In genomic region chr4:89196056-89196674, GRCh38 we compare ENCODE assay signal across 20 cellular contexts.
DNase-seq lines count a peak whose midpoint lies in the region; ATAC-seq and TF ChIP-seq lines count a peak whose summit lies in the region.
"Had no signal": no experiment of that assay in that cellular context is flagged by ENCODE, and none has a peak within 500 bp of the region (broad histone marks: within the 10 kb centered on the region; RNA-seq: fewer than 3 reads in every experiment).

No MANE protein-coding gene starts in this region.

- no peak overlapping the region for H3K23ac ChIP-seq in mesendoderm (ENCODE audit: low read length)
- no peak overlapping the region for H3K23ac ChIP-seq in trophoblast cell (ENCODE audit: low read length)

- no peaks in the 10 kb centered on the region for H3K9me3 Mint-ChIP-seq in Calu3 (ENCODE audit: low read depth, unreplicated experiment)
- H3K9me3 Mint-ChIP-seq in activated naive CD4-positive, alpha-beta T cell treated with anti-CD3 and anti-CD28 coated beads, Interleukin-2, amount 50 U/mL, for 72 hours: no peaks in the 10 kb centered on the region

- H3K27me3 ChIP-seq in mesendoderm (ENCODE audit: insufficient read depth, low read length, poor library complexity): no peaks in the 10 kb centered on the region
- no peaks in the 10 kb centered on the region for H3K27me3 ChIP-seq in trophoblast cell (ENCODE audit: insufficient read depth, low read length)

- no peaks in the 10 kb centered on the region for H3K27me3 Mint-ChIP-seq in Calu3 (ENCODE audit: unreplicated experiment)
- H3K27me3 Mint-ChIP-seq: dendritic cell treated with granulocyte-macrophage colony-stimulating factor and Interleukin-4, amounts not matched to agents 40 ng/mL and 50 ng/mL, for 4 days had no signal

- H3K27ac ChIP-seq in mesendoderm (ENCODE audit: low read depth, low read length): no peak overlapping the region
- H3K27ac ChIP-seq in trophoblast cell (ENCODE audit: low read depth, low read length): no peak overlapping the region
- H3K27ac ChIP-seq: neutrophil had no signal

- H3K27ac Mint-ChIP-seq in Calu3 (ENCODE audit: unreplicated experiment): peak overlapping the region; percentile 58
- H3K27ac Mint-ChIP-seq in activated naive CD4-positive, alpha-beta T cell treated with anti-CD3 and anti-CD28 coated beads, Interleukin-2, amount 50 U/mL, for 72 hours: no peak overlapping the region
- H3K27ac Mint-ChIP-seq: dendritic cell treated with granulocyte-macrophage colony-stimulating factor and Interleukin-4, amounts not matched to agents 40 ng/mL and 50 ng/mL, for 4 days had no signal

- intact Hi-C loops in Calu3 (cut with micrococcal nuclease; ENCODE audit: unreplicated experiment): loop anchor here (2.0 kb wide), 1 partner anchor 31 kb away; no protein-coding TSS in a partner anchor

- no peaks in the 10 kb centered on the region for H3K79me1 ChIP-seq in mesendoderm (ENCODE audit: low read length)
- H3K79me1 ChIP-seq in trophoblast cell (ENCODE audit: low read length): no peaks in the 10 kb centered on the region

- WGBS in mesendoderm (ENCODE audit: extremely low coverage, insufficient coverage, low lambda C conversion rate): no CpG with 5 or more reads among the region's 2 CpGs
- no CpG with 5 or more reads among the region's 2 CpGs for WGBS in trophoblast cell (ENCODE audit: extremely low coverage, insufficient coverage, insufficient read length)

- BruUV-seq in Calu3 (replicated peaks; lab: Mats Ljungman, UMichigan): no TSS peak

- no peak overlapping the region for H2BK12ac ChIP-seq in trophoblast cell (ENCODE audit: low read length)

- no peak overlapping the region for H4K8ac ChIP-seq in mesendoderm (ENCODE audit: low read depth, low read length)
- H4K8ac ChIP-seq in trophoblast cell (ENCODE audit: low read depth, low read length): no peak overlapping the region

- H3K36me3 Mint-ChIP-seq in Calu3 (ENCODE audit: insufficient read depth, unreplicated experiment): no peaks in the 10 kb centered on the region
- H3K36me3 Mint-ChIP-seq in activated naive CD4-positive, alpha-beta T cell treated with anti-CD3 and anti-CD28 coated beads, Interleukin-2, amount 50 U/mL, for 72 hours: no peaks in the 10 kb centered on the region

- CTCF ChIA-PET in Calu3 (lab: Charles Lee): interaction anchor here (0.6 to 1.2 kb wide), 3 partner anchors 31 to 609 kb away, joined by 3 read pairs; no protein-coding TSS in a partner anchor

- H2BK5ac ChIP-seq in mesendoderm (ENCODE audit: low read length) (no peak overlapping the region), trophoblast cell (ENCODE audit: low read depth, low read length, poor library complexity) (no peak overlapping the region)

- no peak overlapping the region for H3K4me3 ChIP-seq in mesendoderm (ENCODE audit: low read length)
- H3K4me3 ChIP-seq in trophoblast cell (ENCODE audit: low read depth, low read length): no peak overlapping the region
- H3K4me3 ChIP-seq: mucosa of descending colon had no signal

- H3K4ac ChIP-seq in mesendoderm (ENCODE audit: low read depth, low read length) (no peak overlapping the region), trophoblast cell (ENCODE audit: low read depth, low read length) (no peak overlapping the region)

- peak; percentile 1 for DNase-seq in Calu3
- peak; percentile 39 for DNase-seq in NCI-H69 (lab: John Stamatoyannopoulos, UW)
- peak; percentile 95 for DNase-seq in dedifferentiated amniotic fluid mesenchymal stem cell (ENCODE audit: extremely low spot score)
- DNase-seq in mesendoderm: peak; percentile 89
- DNase-seq in stimulated activated CD4-positive, alpha-beta T cell treated with anti-CD3 and anti-CD28 coated beads, Interleukin-4, amount 100 ng/mL, for 1 hour: no peak
- DNase-seq in activated naive CD4-positive, alpha-beta T cell treated with anti-CD3 and anti-CD28 coated beads, Interleukin-2, amount 50 U/mL, for 72 hours (ENCODE audit: low spot score in 2 of 2): no peak
- no peak for DNase-seq in COLO668 (lab: John Stamatoyannopoulos, UW; ENCODE audit: unreplicated experiment)
- DNase-seq in trophoblast cell: no peak
- DNase-seq: activated CD4-positive, alpha-beta T cell treated with anti-CD3 and anti-CD28 coated beads for 48 hours; activated CD8-positive, alpha-beta memory T cell treated with anti-CD3 and anti-CD28 coated beads, Interleukin-2, amount 50 U/mL, for 4 hours; aorta; head of caudate nucleus; IMR-90; NCI-H526 treated with DMSO at 0.1 percent for 48 hours; stimulated activated CD4-positive, alpha-beta T cell treated with anti-CD3 and anti-CD28 coated beads, Interleukin-4, amount 100 ng/mL, for 24 hours had no signal

- no peak overlapping the region for H4K91ac ChIP-seq in trophoblast cell (ENCODE audit: low read depth, low read length)

- ATAC-seq in activated naive CD4-positive, alpha-beta T cell treated with anti-CD3 and anti-CD28 coated beads, Interleukin-2, amount 50 U/mL, for 72 hours: no peak
- ATAC-seq: sciatic nerve, SK-N-SH treated with all-trans-retinoic acid at 6 μM for 48 hours had no signal

- H4K12ac ChIP-seq in trophoblast cell (ENCODE audit: low read depth, low read length): no peak overlapping the region

- H3K14ac ChIP-seq in trophoblast cell (ENCODE audit: low read length): no peak overlapping the region

- H2BK120ac ChIP-seq in mesendoderm (ENCODE audit: low read depth, low read length): no peak overlapping the region
- no peak overlapping the region for H2BK120ac ChIP-seq in trophoblast cell (ENCODE audit: insufficient read depth, low read length, poor library complexity)

- TF ChIP-seq CTCF in Calu3 (IDR thresholded peaks at IDR 0.05; ENCODE audit: unreplicated experiment): no peak

- no peaks in the 10 kb centered on the region for H3K36me3 ChIP-seq in mesendoderm (ENCODE audit: control insufficient read depth, insufficient read depth, low read length)
- H3K36me3 ChIP-seq in trophoblast cell (ENCODE audit: control insufficient read depth in 1 of 2, insufficient read depth in 2 of 2, low read length in 2 of 2): no peaks in the 10 kb centered on the region
- H3K36me3 ChIP-seq: neutrophil had no signal

- H3K4me1 ChIP-seq in mesendoderm (ENCODE audit: control insufficient read depth, low read depth, low read length) (peaks cover 3% of the 10 kb centered on the region), trophoblast cell (ENCODE audit: control insufficient read depth in 1 of 2, insufficient read depth in 2 of 2, low read length in 2 of 2) (no peaks in the 10 kb centered on the region)

- H4K5ac ChIP-seq in mesendoderm (ENCODE audit: low read length): no peak overlapping the region

- H3K9ac ChIP-seq in mesendoderm (ENCODE audit: low read length): no peak overlapping the region
- no peak overlapping the region for H3K9ac ChIP-seq in trophoblast cell (ENCODE audit: low read length)

- no peaks in the 10 kb centered on the region for H3K79me2 ChIP-seq in mesendoderm (ENCODE audit: control insufficient read depth, insufficient read depth, low read length)
- no peaks in the 10 kb centered on the region for H3K79me2 ChIP-seq in trophoblast cell (ENCODE audit: control insufficient read depth, insufficient read depth, low read length, poor library complexity)

- no peak overlapping the region for H3K18ac ChIP-seq in mesendoderm (ENCODE audit: low read length)
- no peak overlapping the region for H3K18ac ChIP-seq in trophoblast cell (ENCODE audit: low read length)

- no peak overlapping the region for H2AK5ac ChIP-seq in mesendoderm (ENCODE audit: low read length)
- no peak overlapping the region for H2AK5ac ChIP-seq in trophoblast cell (ENCODE audit: low read length)

- no peak overlapping the region for H2AFZ ChIP-seq in trophoblast cell (ENCODE audit: insufficient read depth, low read length, poor library complexity)

- H3K4me1 Mint-ChIP-seq in Calu3 (ENCODE audit: low read depth, unreplicated experiment): peaks cover 26% of the 10 kb centered on the region

- H3K56ac ChIP-seq in mesendoderm (ENCODE audit: low read length): no peak overlapping the region

- H3K4me3 Mint-ChIP-seq in Calu3 (ENCODE audit: low read depth, unreplicated experiment): no peak overlapping the region
- H3K4me3 Mint-ChIP-seq: dendritic cell treated with granulocyte-macrophage colony-stimulating factor and Interleukin-4, amounts not matched to agents 40 ng/mL and 50 ng/mL, for 4 days had no signal

- H2BK15ac ChIP-seq in mesendoderm (replicated peaks; ENCODE audit: low read depth): no peak overlapping the region

- H3K9me3 ChIP-seq in trophoblast cell (ENCODE audit: insufficient read depth, low read depth, low read length): no peaks in the 10 kb centered on the region
- H3K9me3 ChIP-seq: mucosa of descending colon, neutrophil had no signal

- H3K4me2 ChIP-seq in mesendoderm (ENCODE audit: low read length) (no peak overlapping the region), trophoblast cell (ENCODE audit: low read length) (no peak overlapping the region)

Comparison
In these comparisons a context has a peak if more than half of its experiments do, and no peak if none do; other contexts are left out.
1. DNase-seq: peak in Calu3 (single experiment), NCI-H69 (single experiment), dedifferentiated amniotic fluid mesenchymal stem cell (single experiment) and mesendoderm (single experiment); none in stimulated activated CD4-positive, alpha-beta T cell treated with anti-CD3 and anti-CD28 coated beads, Interleukin-4, amount 100 ng/mL, for 1 hour (single experiment), activated naive CD4-positive, alpha-beta T cell treated with anti-CD3 and anti-CD28 coated beads, Interleukin-2, amount 50 U/mL, for 72 hours (0 of 2), COLO668 (single experiment) and trophoblast cell (0 of 2).